In the genomic region with DNA sequence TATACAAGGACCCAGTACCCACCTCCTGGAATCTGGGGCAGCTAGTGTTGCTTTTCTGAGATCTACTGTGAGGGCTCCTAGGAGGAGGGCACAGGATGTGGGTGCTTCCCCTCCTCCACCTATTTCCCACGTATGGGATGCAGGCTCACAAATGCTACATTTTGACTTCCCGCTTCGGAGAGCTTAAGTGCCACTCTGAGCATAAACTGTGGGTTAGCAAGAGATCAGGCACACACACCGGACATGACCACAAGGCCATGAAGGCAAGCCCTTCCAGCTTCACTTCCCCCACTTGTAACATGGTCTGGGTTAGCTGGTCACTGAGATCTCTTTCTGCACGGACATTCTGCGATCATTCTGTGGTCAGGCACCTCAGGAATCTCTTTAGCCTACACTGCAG, we compare ENCODE assay signal across 21 cellular contexts. TPM values are rescaled to one million over a fixed set of nuclear protein-coding genes. Genes with fewer than 3 reads are reported as not detected.
"Had no signal": no experiment of that assay in that cellular context is flagged by ENCODE, and none has a peak within 500 bp of the region (broad histone marks: within the 10 kb centered on the region; RNA-seq: fewer than 3 reads in every experiment).

No MANE protein-coding gene starts in this region.

- H3K4me1 ChIP-seq: pancreas, suprapubic skin had no signal

- H3K27ac Mint-ChIP-seq: activated B cell treated with CpG ODN at 0.5 μM for 24 hours; activated CD4-positive, alpha-beta T cell treated with anti-CD3 and anti-CD28 coated beads, Interleukin-2, amount 10 ng/mL, durations not matched to agents 24 days and 14 days; activated naive CD8-positive, alpha-beta T cell; brain; immature natural killer cell had no signal

- H3K36me3 ChIP-seq: heart left ventricle, pancreas, suprapubic skin had no signal

- H3K9me3 ChIP-seq: pancreas, suprapubic skin had no signal

- H3K36me3 Mint-ChIP-seq: activated naive CD8-positive, alpha-beta T cell; brain; immature natural killer cell had no signal

- H3K9me3 Mint-ChIP-seq: activated CD4-positive, alpha-beta T cell treated with anti-CD3 and anti-CD28 coated beads, Interleukin-2, amount 10 ng/mL, durations not matched to agents 24 days and 14 days; brain; central memory CD8-positive, alpha-beta T cell; immature natural killer cell had no signal

- H3K4me3 Mint-ChIP-seq: activated B cell treated with CpG ODN at 0.5 μM for 24 hours; activated CD4-positive, alpha-beta T cell treated with anti-CD3 and anti-CD28 coated beads, Interleukin-2, amount 10 ng/mL, durations not matched to agents 24 days and 14 days; activated naive CD8-positive, alpha-beta T cell; brain; central memory CD8-positive, alpha-beta T cell; immature natural killer cell; naive B cell had no signal

- H3K27ac ChIP-seq: heart left ventricle, pancreas, suprapubic skin had no signal

- H3K27me3 ChIP-seq: pancreas had no signal

- DNase-seq: activated B cell treated with CpG ODN at 0.5 μM for 24 hours; activated CD4-positive, alpha-beta T cell treated with anti-CD3 and anti-CD28 coated beads, Interleukin-2, amount 10 ng/mL, durations not matched to agents 24 days and 14 days; activated gamma-delta T cell treated with Interleukin-2 at 50 U/mL for 16 hours; amniotic stem cell; heart left ventricle; immature natural killer cell; left cardiac atrium; naive B cell; pancreas; stimulated activated CD4-positive, alpha-beta T cell treated with anti-CD3 and anti-CD28 coated beads, Interleukin-4, amount 100 ng/mL, for 4 hours; stimulated activated CD8-positive, alpha-beta memory T cell treated with anti-CD3 and anti-CD28 coated beads, Interleukin-4, amount 100 ng/mL, for 48 hours; stimulated activated naive CD4-positive, alpha-beta T cell treated with Interleukin-2 at 50 U/mL for 16 hours; T-helper 2 cell had no signal

- H3K4me3 ChIP-seq: heart left ventricle, lung, pancreas, suprapubic skin had no signal

- ATAC-seq: heart left ventricle, left cardiac atrium had no signal

- H3K4me1 Mint-ChIP-seq: activated B cell treated with CpG ODN at 0.5 μM for 24 hours; activated CD4-positive, alpha-beta T cell treated with anti-CD3 and anti-CD28 coated beads, Interleukin-2, amount 10 ng/mL, durations not matched to agents 24 days and 14 days; central memory CD8-positive, alpha-beta T cell; immature natural killer cell; naive B cell had no signal

RNA-seq across cellular contexts. Expression of a gene that starts 15.7 kb away (rescaled TPM):
- total RNA-seq: activated B cell treated with CpG ODN at 0.5 μM for 24 hours; activated CD4-positive, alpha-beta T cell treated with anti-CD3 and anti-CD28 coated beads, Interleukin-2, amount 10 ng/mL, durations not matched to agents 24 days and 14 days; epithelial cell of proximal tubule; frontal cortex; heart left ventricle; left cardiac atrium; ureter had no signal
